23 cellular contexts compared by ENCODE assay signal in genomic region chr6:128461517-128461916, GRCh38. TPM values are rescaled to one million over a fixed set of nuclear protein-coding genes. Genes with fewer than 3 reads are reported as not detected.
DNase-seq lines count a peak whose midpoint lies in the region; ATAC-seq, FAIRE-seq and TF ChIP-seq lines count a peak whose summit lies in the region.
"Had no signal": no experiment of that assay in that cellular context is flagged by ENCODE, and none has a peak within 500 bp of the region (broad histone marks: within the 10 kb centered on the region; RNA-seq: fewer than 3 reads in every experiment).

No MANE protein-coding gene starts in this region.

- no peak for FAIRE-seq in HepG2 (lab: Jason Lieb, UNC)
- FAIRE-seq: D721Med, GM12891, GM18507, H54 had no signal

- H3K9ac ChIP-seq in HepG2 (ENCODE audit: insufficient read depth, low read depth, low read length) = no peak overlapping the region

- no peaks in the 10 kb centered on the region for H3K36me3 ChIP-seq in HepG2 (replicated peaks in 1 of 2; ENCODE audit: control insufficient read depth in 1 of 2, insufficient read depth in 2 of 2, low read length in 2 of 2)
- no peaks in the 10 kb centered on the region for H3K36me3 ChIP-seq in BE2C
- no peaks in the 10 kb centered on the region for H3K36me3 ChIP-seq in uterus
- H3K36me3 ChIP-seq: HAP-1 had no signal

- CTCF ChIA-PET in Calu3 (lab: Charles Lee) = no interaction called here
- CTCF ChIA-PET in HepG2 (lab: Yijun Ruan, JAX; ENCODE audit: low intra/inter-chr PET ratio, low total read pairs) = no interaction called here
- CTCF ChIA-PET in activated naive CD4-positive, alpha-beta T cell treated with anti-CD3 and anti-CD28 coated beads, Interleukin-2, amount 10 ng/mL, durations not matched to agents 7 days and 5 days (lab: Charles Lee) = no interaction called here

- H3K27ac ChIP-seq in HepG2 (ENCODE audit: extremely low read length, insufficient read depth, low read length) (no peak overlapping the region), uterus (no peak overlapping the region)
- H3K27ac ChIP-seq: 22Rv1 had no signal

- peaks cover 65% of the 10 kb centered on the region for H3K4me1 Mint-ChIP-seq in Calu3 (ENCODE audit: low read depth, unreplicated experiment)
- no peaks in the 10 kb centered on the region for H3K4me1 Mint-ChIP-seq in activated naive CD4-positive, alpha-beta T cell treated with anti-CD3 and anti-CD28 coated beads, Interleukin-2, amount 10 ng/mL, durations not matched to agents 7 days and 5 days
- H3K4me1 Mint-ChIP-seq: CD4-positive, alpha-beta memory T cell had no signal

- peaks cover 34% of the 10 kb centered on the region for H3K4me1 ChIP-seq in HepG2 (ENCODE audit: insufficient read depth, low read length)
- H3K4me1 ChIP-seq in BE2C = no peaks in the 10 kb centered on the region; the same call in 1 of the 2 replicates
- H3K4me1 ChIP-seq in uterus = peaks cover 0 to 5% of the 10 kb centered on the region in 2 donors
- H3K4me1 ChIP-seq: Caco-2 had no signal

- TF ChIP-seq EP300 in HepG2 (IDR thresholded peaks at IDR 0.05; ENCODE audit: low read depth in 2 of 2, low read length in 2 of 2) (no peak), HepG2 (CRISPR knock-in tag; IDR thresholded peaks at IDR 0.05; ENCODE audit: borderline replicate concordance) (no peak)

- peak overlapping the region; percentile 84 for H3K27ac Mint-ChIP-seq in Calu3 (ENCODE audit: unreplicated experiment)
- H3K27ac Mint-ChIP-seq in activated naive CD4-positive, alpha-beta T cell treated with anti-CD3 and anti-CD28 coated beads, Interleukin-2, amount 10 ng/mL, durations not matched to agents 7 days and 5 days = no peak overlapping the region
- H3K27ac Mint-ChIP-seq: CD4-positive, alpha-beta memory T cell; GM23338; HFFc6 had no signal

- no peak for TF ChIP-seq CTCF in Calu3 (IDR thresholded peaks at IDR 0.05; ENCODE audit: unreplicated experiment)
- no peak for TF ChIP-seq CTCF in HepG2 (CRISPR knock-in tag; IDR thresholded peaks at IDR 0.05)
- no peak for TF ChIP-seq CTCF in BE2C (IDR thresholded peaks at IDR 0.05; ENCODE audit: low read depth, low read length)
- no peak for TF ChIP-seq CTCF in uterus (IDR thresholded peaks at IDR 0.05)

- no peaks in the 10 kb centered on the region for H3K27me3 Mint-ChIP-seq in Calu3 (ENCODE audit: unreplicated experiment)
- no peaks in the 10 kb centered on the region for H3K27me3 Mint-ChIP-seq in activated naive CD4-positive, alpha-beta T cell treated with anti-CD3 and anti-CD28 coated beads, Interleukin-2, amount 10 ng/mL, durations not matched to agents 7 days and 5 days

- BruUV-seq in Calu3 (replicated peaks; lab: Mats Ljungman, UMichigan) (no TSS peak), HepG2 (replicated peaks; lab: Mats Ljungman, UMichigan) (no TSS peak)

- H3K9me3 ChIP-seq in HepG2 (ENCODE audit: low read length) (no peaks in the 10 kb centered on the region), BE2C (no peaks in the 10 kb centered on the region), uterus (no peaks in the 10 kb centered on the region)
- H3K9me3 ChIP-seq: Caco-2, HAP-1 had no signal

- DNase-seq in Calu3 (no peak), NCI-H748 treated with DMSO at 0.1 percent for 48 hours (lab: John Stamatoyannopoulos, UW) (peak; percentile 33), left colon (no peak), HepG2 (ENCODE audit: low spot score) (no peak), COLO668 (lab: John Stamatoyannopoulos, UW; ENCODE audit: unreplicated experiment) (no peak), BE2C (no peak), uterus (no peak)
- no peak for DNase-seq in activated naive CD4-positive, alpha-beta T cell treated with anti-CD3 and anti-CD28 coated beads, Interleukin-2, amount 10 ng/mL, durations not matched to agents 7 days and 5 days
- DNase-seq: C1 segment of cervical spinal cord; Caco-2; CD4-positive, alpha-beta memory T cell; DMS 273 treated with DMSO at 0.1 percent for 48 hours; DMS79; GF-D8; HFFc6 had no signal

- no peaks in the 10 kb centered on the region for H3K27me3 ChIP-seq in HepG2 (ENCODE audit: control insufficient read depth in 1 of 2, insufficient read depth in 2 of 2, low read length in 2 of 2)
- no peaks in the 10 kb centered on the region for H3K27me3 ChIP-seq in BE2C
- no peaks in the 10 kb centered on the region for H3K27me3 ChIP-seq in uterus

- no peak overlapping the region for H2AFZ ChIP-seq in HepG2 (ENCODE audit: low read length)
- H2AFZ ChIP-seq: GM23338 had no signal

- in situ Hi-C loops in HepG2 (cut with HindIII; ENCODE audit: extremely low pct_ligation_motif_present, low pct_unique_long_range_greater_than_20kb) = no loop called here

- peaks cover 29% of the 10 kb centered on the region for H3K36me3 Mint-ChIP-seq in Calu3 (ENCODE audit: insufficient read depth, unreplicated experiment)
- H3K36me3 Mint-ChIP-seq in activated naive CD4-positive, alpha-beta T cell treated with anti-CD3 and anti-CD28 coated beads, Interleukin-2, amount 10 ng/mL, durations not matched to agents 7 days and 5 days = no peaks in the 10 kb centered on the region
- H3K36me3 Mint-ChIP-seq: CD4-positive, alpha-beta memory T cell had no signal

- no peak overlapping the region for H3K4me2 ChIP-seq in HepG2 (ENCODE audit: low read depth, low read length)
- H3K4me2 ChIP-seq: GM23338 had no signal

- peaks cover 6% of the 10 kb centered on the region for H4K20me1 ChIP-seq in HepG2 (ENCODE audit: insufficient read depth, low read length)

- peaks cover 83% of the 10 kb centered on the region for H3K79me2 ChIP-seq in HepG2 (ENCODE audit: insufficient read depth, low read length)

- no peak overlapping the region for H3K4me3 Mint-ChIP-seq in Calu3 (ENCODE audit: low read depth, unreplicated experiment)
- no peak overlapping the region for H3K4me3 Mint-ChIP-seq in activated naive CD4-positive, alpha-beta T cell treated with anti-CD3 and anti-CD28 coated beads, Interleukin-2, amount 10 ng/mL, durations not matched to agents 7 days and 5 days
- H3K4me3 Mint-ChIP-seq: CD4-positive, alpha-beta memory T cell; GM23338; HFFc6 had no signal

- intact Hi-C loops in Calu3 (cut with micrococcal nuclease; ENCODE audit: unreplicated experiment) (loop anchor here (5.0 kb wide), 1 partner anchor 36 kb away; no protein-coding TSS in a partner anchor), left colon (cut with DNase I, micrococcal nuclease) (no loop called here), HepG2 (cut with micrococcal nuclease; ENCODE audit: unreplicated experiment) (no loop called here), uterus (cut with DNase I; ENCODE audit: low total_unique reads) (no loop called here)

- peak; percentile 37 for ATAC-seq in left colon
- ATAC-seq in HepG2 = no peak
- ATAC-seq: GM23338 had no signal

- POLR2A ChIA-PET in HepG2 (lab: Yijun Ruan, JAX) = no interaction called here

- 91% methylated on average over 3 of the region's 3 CpGs for WGBS in HepG2 (ENCODE audit: low lambda C conversion rate)

- no peak overlapping the region for H3K4me3 ChIP-seq in HepG2 (replicated peaks in 1 of 3; ENCODE audit: insufficient read depth in 1 of 3, low read depth in 2 of 3, low read length in 3 of 3)
- H3K4me3 ChIP-seq in BE2C (ENCODE audit: low read depth, low read length) = no peak overlapping the region
- no peak overlapping the region for H3K4me3 ChIP-seq in uterus
- H3K4me3 ChIP-seq: GM23338, HAP-1 had no signal

- H3K9me3 Mint-ChIP-seq in Calu3 (ENCODE audit: low read depth, unreplicated experiment) = no peaks in the 10 kb centered on the region
- H3K9me3 Mint-ChIP-seq in activated naive CD4-positive, alpha-beta T cell treated with anti-CD3 and anti-CD28 coated beads, Interleukin-2, amount 10 ng/mL, durations not matched to agents 7 days and 5 days = no peaks in the 10 kb centered on the region
- H3K9me3 Mint-ChIP-seq: CD4-positive, alpha-beta memory T cell; GM23338; HFFc6 had no signal

- TF ChIP-seq RAD21 in HepG2 (CRISPR knock-in tag; IDR thresholded peaks at IDR 0.05) = no peak

- TF ChIP-seq POLR2A in HepG2 (IDR thresholded peaks at IDR 0.05; ENCODE audit: insufficient read depth in 1 of 2, low read depth in 2 of 2, low read length in 2 of 2) (no peak), uterus (IDR thresholded peaks at IDR 0.05) (no peak)

TF ChIP-seq in HepG2, 621 proteins besides CTCF, POLR2A, EP300 and RAD21:
- TF ChIP-seq CEBPB (IDR thresholded peaks at IDR 0.05; ENCODE audit: borderline replicate concordance, low read depth, low read length) (peak; percentile 28; the same call in 1 of the 2 replicates), ZNF460 (CRISPR knock-in tag; IDR thresholded peaks at IDR 0.05; ENCODE audit: borderline replicate concordance) (no peak), NCOA1 (CRISPR knock-in tag; IDR thresholded peaks at IDR 0.05) (no peak), CEBPG (CRISPR knock-in tag; IDR thresholded peaks at IDR 0.05) (peak; percentile 36; the same call in 1 of the 2 replicates)
TF ChIP-seq in HepG2: peak in this region for 2.

RNA-seq across cellular contexts. Expression of gene PTPRK, which starts 58.9 kb away (rescaled TPM):
- 201 and 265 TPM in 2 replicates for total RNA-seq in Calu3 (2022)
- 100 to 1,000 TPM; 113 to 121 TPM for total RNA-seq in left colon
- 52.4 and 98.3 TPM in 2 replicates for total RNA-seq in HepG2 (2016; rRNA removed; fragmentation: Illumina TruSeq; extraction: Trizol)
- total RNA-seq in HepG2 (2016; cell fraction: cytosol; rRNA removed; fragmentation: Illumina TruSeq; extraction: Trizol; ENCODE audit: low read depth) = 29.7 and 32.9 TPM in 2 replicates
- total RNA-seq in HepG2 (2016; cell fraction: insoluble cytoplasmic fraction; rRNA removed; fragmentation: Illumina TruSeq; extraction: Trizol) = 47.0 and 86.4 TPM in 2 replicates
- 36.9 and 39.5 TPM in 2 replicates for total RNA-seq in HepG2 (2016; cell fraction: membrane; rRNA removed; fragmentation: Illumina TruSeq; extraction: Trizol)
- 243 and 259 TPM in 2 replicates for total RNA-seq in HepG2 (2016; cell fraction: nucleus; rRNA removed; fragmentation: Illumina TruSeq; extraction: Trizol)
- polyA plus RNA-seq in HepG2 (2011; rRNA removed) = 40.0 and 43.6 TPM in 2 replicates
- 26.4 and 36.1 TPM in 2 replicates for polyA plus RNA-seq in HepG2 (2011; cell fraction: cytosol; rRNA removed)
- 57.3 and 62.4 TPM in 2 replicates for polyA plus RNA-seq in HepG2 (2011; cell fraction: nucleus; rRNA removed)
- 74.2 and 81.5 TPM in 2 replicates for polyA plus RNA-seq in HepG2 (2012)
- polyA plus RNA-seq in HepG2 (2016; cell fraction: cytosol; fragmentation: Illumina TruSeq; extraction: Trizol; ENCODE audit: low read depth) = 14.1 and 16.7 TPM in 2 replicates
- polyA plus RNA-seq in HepG2 (2016; cell fraction: insoluble cytoplasmic fraction; fragmentation: Illumina TruSeq; extraction: Trizol; ENCODE audit: low read depth) = 36.4 and 38.2 TPM in 2 replicates
- 17.6 and 19.0 TPM in 2 replicates for polyA plus RNA-seq in HepG2 (2016; cell fraction: membrane; fragmentation: Illumina TruSeq; extraction: Trizol; ENCODE audit: low read depth)
- polyA plus RNA-seq in HepG2 (2016; cell fraction: nucleus; fragmentation: Illumina TruSeq; extraction: Trizol; ENCODE audit: insufficient read depth, low read depth) = 68.4 and 81.3 TPM in 2 replicates
- 19.5 and 154 TPM in 2 replicates for polyA minus RNA-seq in HepG2 (2011; rRNA and poly(A)+ RNA removed; ENCODE audit: low replicate concordance)
- polyA minus RNA-seq in HepG2 (2011; cell fraction: cytosol; rRNA and poly(A)+ RNA removed) = 69.6 and 97.5 TPM in 2 replicates
- 726 and 816 TPM in 2 replicates for polyA minus RNA-seq in HepG2 (2011; cell fraction: nucleus; rRNA and poly(A)+ RNA removed)
- polyA plus RNA-seq in BE2C (2012; ENCODE audit: insufficient read depth, insufficient read length, low read depth) = 7.5 TPM
- total RNA-seq in uterus = 10 to 100 TPM; 20.0 to 64.2 (median 36.6) TPM
- total RNA-seq: G401 had no signal
